ENCODE assay signal across 1 cellular context in genomic region chr1:64955093-64956066, GRCh38.
TF ChIP-seq lines count a peak whose summit lies in the region.

No MANE protein-coding gene starts in this region.

TF ChIP-seq in K562, 482 proteins besides CTCF, POLR2A, EP300 and RAD21 (continued from another document):
- TF ChIP-seq RNF2 (IDR thresholded peaks at IDR 0.05) (no peak), NRF1 (conservative IDR thresholded peaks at IDR 0.05 in 1 of 2, IDR thresholded peaks at IDR 0.05 in 1 of 2) (no peak), CTBP1 (IDR thresholded peaks at IDR 0.05; ENCODE audit: borderline replicate concordance) (no peak), PRPF4 (IDR thresholded peaks at IDR 0.05; ENCODE audit: insufficient read depth, low read depth, low read length, poor library complexity, severe bottlenecking) (no peak), AFF4 (CRISPR knock-in tag; IDR thresholded peaks at IDR 0.05) (0 out of 2 replicates have a peak, but pooled peaks have one; percentile 46), CC2D1A (IDR thresholded peaks at IDR 0.05) (no peak), MGA (IDR thresholded peaks at IDR 0.05) (peak; percentile 40; the same call in 1 of the 2 replicates), MED1 (CRISPR knock-in tag; IDR thresholded peaks at IDR 0.05; ENCODE audit: borderline replicate concordance) (no peak), ZNF609 (CRISPR knock-in tag; IDR thresholded peaks at IDR 0.05; ENCODE audit: borderline replicate concordance) (no peak), VEZF1 (CRISPR knock-in tag; IDR thresholded peaks at IDR 0.05) (no peak), CBFA2T3 (IDR thresholded peaks at IDR 0.05) (no peak), ZBTB33 (CRISPR knock-in tag; IDR thresholded peaks at IDR 0.05) (peak; percentile 74), TFAM (CRISPR knock-in tag; conservative IDR thresholded peaks at IDR 0.05) (no peak)
TF ChIP-seq in K562: peak in this region for 4.
